In the genomic region with DNA sequence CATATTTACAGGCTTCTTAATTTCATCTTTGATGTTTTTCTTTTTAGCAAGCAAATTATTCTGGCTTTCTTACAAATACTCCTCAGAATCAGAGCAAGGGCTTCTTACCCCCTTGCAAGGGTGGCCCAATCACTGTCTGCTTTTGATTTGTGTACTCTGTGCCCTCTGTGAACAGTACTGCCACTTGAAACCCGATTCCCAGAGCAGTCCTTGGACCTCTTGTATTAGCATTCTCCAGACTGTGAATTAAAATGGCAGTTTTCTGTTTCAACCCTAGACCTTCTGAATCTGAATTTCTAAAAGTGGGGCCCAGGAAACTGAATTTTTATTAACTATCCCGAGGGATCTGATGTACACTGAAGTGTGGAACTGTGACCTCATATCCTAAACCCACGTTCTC, we compare ENCODE assay signal across 29 cellular contexts. TPM values are rescaled to one million over a fixed set of nuclear protein-coding genes. Genes with fewer than 3 reads are reported as not detected.
DNase-seq lines count a peak whose midpoint lies in the region; ATAC-seq and TF ChIP-seq lines count a peak whose summit lies in the region.
"Had no signal": no experiment of that assay in that cellular context is flagged by ENCODE, and none has a peak within 500 bp of the region (broad histone marks: within the 10 kb centered on the region; RNA-seq: fewer than 3 reads in every experiment).

No MANE protein-coding gene starts in this region.

- no peak overlapping the region for H3K4me3 ChIP-seq in PC-9
- no peak overlapping the region for H3K4me3 ChIP-seq in mesodermal cell (ENCODE audit: extremely low read depth, insufficient read depth, low read length, poor library complexity, severe bottlenecking)
- no peak overlapping the region for H3K4me3 ChIP-seq in suprapubic skin
- H3K4me3 ChIP-seq in lower leg skin (ENCODE audit: low read depth, poor library complexity, severe bottlenecking) = no peak overlapping the region
- H3K4me3 ChIP-seq: cardiac muscle cell, SK-N-MC, upper lobe of left lung had no signal

- no TSS peak for BruUV-seq in PC-9 (replicated peaks; lab: Mats Ljungman, UMichigan)

- no peaks in the 10 kb centered on the region; the same call in 1 of the 2 replicates for H3K9me3 ChIP-seq in PC-9 (ENCODE audit: insufficient read depth, low read depth)
- no peaks in the 10 kb centered on the region for H3K9me3 ChIP-seq in mesodermal cell (ENCODE audit: control insufficient read depth, low read length)
- H3K9me3 ChIP-seq in suprapubic skin = no peaks in the 10 kb centered on the region

- H3F3A ChIP-seq in PC-9 (ENCODE audit: insufficient read depth, low read depth) = peaks cover 22% of the 10 kb centered on the region

- H3K4me1 ChIP-seq in PC-9 (replicated peaks; ENCODE audit: insufficient read depth) = peaks cover 29% of the 10 kb centered on the region
- H3K4me1 ChIP-seq in mesodermal cell (ENCODE audit: control insufficient read depth, insufficient read depth, low read length, poor library complexity, severe bottlenecking) = peaks cover 6% of the 10 kb centered on the region
- no peaks in the 10 kb centered on the region for H3K4me1 ChIP-seq in suprapubic skin

- H3K27me3 ChIP-seq in PC-9 (ENCODE audit: insufficient read depth, low read depth) (no peaks in the 10 kb centered on the region), suprapubic skin (no peaks in the 10 kb centered on the region)
- H3K27me3 ChIP-seq: cardiac muscle cell, upper lobe of left lung had no signal

- no peaks in the 10 kb centered on the region for H4K20me1 ChIP-seq in PC-9 (ENCODE audit: insufficient read depth)

- TF ChIP-seq CTCF in PC-9 (conservative IDR thresholded peaks at IDR 0.05) (no peak), suprapubic skin (IDR thresholded peaks at IDR 0.05) (no peak), lower leg skin (IDR thresholded peaks at IDR 0.05) (no peak)

- H3K79me2 ChIP-seq in PC-9 (ENCODE audit: low read depth) = no peaks in the 10 kb centered on the region

- peak overlapping the region; percentile 48; the same call in 1 of the 2 replicates for H2AFZ ChIP-seq in PC-9

- WGBS in mesodermal cell (ENCODE audit: insufficient coverage in 2 of 2), 2 experiments = 100% methylated on average over 1 of the region's 3 CpGs; no CpG with 5 or more reads in 1 of the 2 experiments
- WGBS in suprapubic skin = 49% methylated on average over 3 of the region's 3 CpGs
- WGBS in lower leg skin, 2 donors = 60 to 63% methylated on average over 3 of the region's 3 CpGs

- no peaks in the 10 kb centered on the region for H3K9me2 ChIP-seq in PC-9 (ENCODE audit: insufficient read depth)

- intact Hi-C loops in PC-9 (cut with micrococcal nuclease; ENCODE audit: unreplicated experiment) (loop anchor here (1.0 to 2.0 kb wide), 3 partner anchors 30 to 112 kb away; no protein-coding TSS in a partner anchor), lower leg skin (cut with DNase I; ENCODE audit: low total_unique reads) (no loop called here)

- H3K27ac ChIP-seq in PC-9 (peak overlapping the region; percentile 80), mesodermal cell (ENCODE audit: low read depth, low read length, severe bottlenecking) (peak overlapping the region; percentile 23), suprapubic skin (no peak overlapping the region)
- H3K27ac ChIP-seq: 22Rv1, cardiac muscle cell, RWPE1, SK-N-MC, upper lobe of left lung, WERI-Rb-1 had no signal

- POLR2A ChIA-PET in PC-9 (lab: Charles Lee; ENCODE audit: unreplicated experiment) = no interaction called here

- H3K36me3 ChIP-seq in PC-9 (ENCODE audit: low read depth) (no peaks in the 10 kb centered on the region), mesodermal cell (ENCODE audit: control insufficient read depth, insufficient read depth, low read length) (no peaks in the 10 kb centered on the region), suprapubic skin (no peaks in the 10 kb centered on the region)
- H3K36me3 ChIP-seq: cardiac muscle cell, upper lobe of left lung, WERI-Rb-1 had no signal

- no peak for TF ChIP-seq EP300 in suprapubic skin (IDR thresholded peaks at IDR 0.05)

- no peak for TF ChIP-seq POLR2A in suprapubic skin (IDR thresholded peaks at IDR 0.05)
- no peak for TF ChIP-seq POLR2A in lower leg skin (IDR thresholded peaks at IDR 0.05)

- CTCF ChIA-PET in PC-9 (lab: Charles Lee) = no interaction called here

- H3K4me2 ChIP-seq in PC-9 = peak overlapping the region; percentile 40

- DNase-seq in DMS 273 (lab: John Stamatoyannopoulos, UW; ENCODE audit: unreplicated experiment) (peak; percentile 27), DMS 273 treated with DMSO at 0.1 percent for 48 hours (lab: John Stamatoyannopoulos, UW) (no peak), NCI-H1092 (lab: John Stamatoyannopoulos, UW) (peak; percentile 12), PC-9 (no peak), suprapubic skin (ENCODE audit: low spot score in 2 of 2) (no peak), lower leg skin (ENCODE audit: low spot score in 2 of 2) (no peak)
- DNase-seq: activated CD4-positive, alpha-beta T cell treated with anti-CD3 and anti-CD28 coated beads, Interleukin-2, amount 10 ng/mL, durations not matched to agents 7 days and 5 days; activated CD8-positive, alpha-beta memory T cell treated with anti-CD3 and anti-CD28 coated beads, Interleukin-2, amount 10 ng/mL, durations not matched to agents 7 days and 5 days; activated naive CD4-positive, alpha-beta T cell treated with anti-CD3 and anti-CD28 coated beads, Interleukin-2, amount 10 ng/mL, durations not matched to agents 7 days and 5 days; anterior cingulate cortex; CD4-positive, alpha-beta memory T cell; DMS153; GDM1; NCI-H187; stimulated activated CD8-positive, alpha-beta memory T cell treated with anti-CD3 and anti-CD28 coated beads, Interleukin-4, amount 100 ng/mL, for 48 hours; upper lobe of left lung; WERI-Rb-1 had no signal

- ATAC-seq in HG03378 (IDR thresholded peaks at IDR 0.05; ENCODE audit: unreplicated experiment) = no peak
- ATAC-seq: activated CD8-positive, alpha-beta memory T cell treated with anti-CD3 and anti-CD28 coated beads, Interleukin-2, amount 10 ng/mL, durations not matched to agents 7 days and 5 days had no signal

RNA-seq across cellular contexts. Expression of a gene that starts 14.8 kb away (rescaled TPM):
- total RNA-seq in PC-9 (2021) = not detected in 2 replicates
- polyA plus RNA-seq in mesodermal cell (2013, experiment 1 of 2) = not detected
- not detected for polyA plus RNA-seq in mesodermal cell (2013, experiment 2 of 2)
- total RNA-seq in suprapubic skin = not detected
- total RNA-seq in lower leg skin = not detected
- total RNA-seq: activated CD4-positive, alpha-beta T cell treated with anti-CD3 and anti-CD28 coated beads, Interleukin-2, amount 10 ng/mL, durations not matched to agents 7 days and 5 days; activated CD8-positive, alpha-beta memory T cell treated with anti-CD3 and anti-CD28 coated beads, Interleukin-2, amount 10 ng/mL, durations not matched to agents 7 days and 5 days; cardiac muscle cell; CD4-positive, alpha-beta memory T cell; glomerular endothelial cell; kidney epithelial cell; lung microvascular endothelial cell; M059J; NCI-H460; pulmonary artery endothelial cell had no signal
- polyA plus RNA-seq: cardiac muscle cell had no signal

Comparison
In these comparisons a context has a peak if more than half of its experiments do, and no peak if none do; other contexts are left out.
1. DNase-seq: peak in DMS 273 (single experiment) and NCI-H1092 (single experiment); none in DMS 273 treated with DMSO at 0.1 percent for 48 hours (single experiment), PC-9 (0 of 2), suprapubic skin (0 of 2) and lower leg skin (0 of 2).